1 cellular context compared by ENCODE assay signal in the genomic region with DNA sequence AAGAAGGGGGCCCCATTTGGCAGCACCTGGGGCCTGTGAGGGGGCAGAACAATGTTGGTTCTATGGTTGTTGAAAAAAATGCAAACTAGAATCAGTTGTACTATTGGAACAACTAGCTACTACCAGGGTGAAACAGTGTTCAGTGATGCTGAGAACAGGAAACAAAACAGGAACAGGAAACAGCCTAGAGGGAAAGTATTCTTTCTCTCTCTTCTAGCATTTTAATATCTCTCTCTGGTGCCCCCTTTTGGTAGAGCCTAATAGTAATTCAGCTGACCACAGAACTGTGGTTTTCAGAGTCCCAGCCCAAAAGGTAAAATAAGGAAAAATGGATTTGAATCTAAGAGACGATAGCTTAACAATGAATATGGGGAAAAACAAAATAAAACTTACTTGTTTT.
TF ChIP-seq lines count a peak whose summit lies in the region.

No MANE protein-coding gene starts in this region.

TF ChIP-seq in SK-N-SH treated with all-trans-retinoic acid at 6 μM for 48 hours, 23 proteins besides CTCF, POLR2A, EP300 and RAD21 (continued from another document):
- TF ChIP-seq, protein P1, sequence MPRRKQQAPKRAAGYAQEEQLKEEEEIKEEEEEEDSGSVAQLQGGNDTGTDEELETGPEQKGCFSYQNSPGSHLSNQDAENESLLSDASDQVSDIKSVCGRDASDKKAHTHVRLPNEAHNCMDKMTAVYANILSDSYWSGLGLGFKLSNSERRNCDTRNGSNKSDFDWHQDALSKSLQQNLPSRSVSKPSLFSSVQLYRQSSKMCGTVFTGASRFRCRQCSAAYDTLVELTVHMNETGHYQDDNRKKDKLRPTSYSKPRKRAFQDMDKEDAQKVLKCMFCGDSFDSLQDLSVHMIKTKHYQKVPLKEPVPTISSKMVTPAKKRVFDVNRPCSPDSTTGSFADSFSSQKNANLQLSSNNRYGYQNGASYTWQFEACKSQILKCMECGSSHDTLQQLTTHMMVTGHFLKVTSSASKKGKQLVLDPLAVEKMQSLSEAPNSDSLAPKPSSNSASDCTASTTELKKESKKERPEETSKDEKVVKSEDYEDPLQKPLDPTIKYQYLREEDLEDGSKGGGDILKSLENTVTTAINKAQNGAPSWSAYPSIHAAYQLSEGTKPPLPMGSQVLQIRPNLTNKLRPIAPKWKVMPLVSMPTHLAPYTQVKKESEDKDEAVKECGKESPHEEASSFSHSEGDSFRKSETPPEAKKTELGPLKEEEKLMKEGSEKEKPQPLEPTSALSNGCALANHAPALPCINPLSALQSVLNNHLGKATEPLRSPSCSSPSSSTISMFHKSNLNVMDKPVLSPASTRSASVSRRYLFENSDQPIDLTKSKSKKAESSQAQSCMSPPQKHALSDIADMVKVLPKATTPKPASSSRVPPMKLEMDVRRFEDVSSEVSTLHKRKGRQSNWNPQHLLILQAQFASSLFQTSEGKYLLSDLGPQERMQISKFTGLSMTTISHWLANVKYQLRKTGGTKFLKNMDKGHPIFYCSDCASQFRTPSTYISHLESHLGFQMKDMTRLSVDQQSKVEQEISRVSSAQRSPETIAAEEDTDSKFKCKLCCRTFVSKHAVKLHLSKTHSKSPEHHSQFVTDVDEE (CRISPR knock-in tag; IDR thresholded peaks at IDR 0.05), result no peak
